ENCODE assay signal across 8 cellular contexts in the genomic region with DNA sequence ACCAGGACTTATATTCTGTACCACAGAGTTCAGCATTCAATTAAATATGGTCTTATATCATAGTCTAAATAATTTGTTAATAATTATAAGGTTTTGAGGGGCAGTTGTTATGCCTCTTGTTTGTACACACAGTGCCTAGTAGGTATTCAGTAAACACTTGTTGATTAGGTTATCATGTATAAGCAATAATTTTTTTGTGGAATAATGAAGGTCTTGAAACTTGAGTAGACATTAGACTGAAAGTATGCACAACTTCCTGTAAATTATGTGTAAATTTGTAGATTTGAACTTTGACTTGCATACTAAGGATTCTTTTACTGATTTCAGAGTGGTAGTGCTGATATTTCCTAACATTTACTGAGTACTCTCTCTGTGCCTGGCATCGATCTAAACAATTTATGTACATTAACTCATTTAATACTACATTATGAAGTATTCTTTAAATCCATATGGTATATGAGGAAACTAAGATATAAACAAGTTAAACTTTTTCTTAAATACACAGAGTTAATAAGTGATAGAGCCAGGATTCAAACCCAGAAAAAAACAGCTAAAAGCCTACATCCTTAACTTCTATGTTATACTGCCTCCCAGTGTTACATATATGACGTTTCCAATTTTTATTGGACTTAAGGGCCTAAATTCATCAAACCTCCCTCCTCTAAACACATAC.
DNase-seq lines count a peak whose midpoint lies in the region; ATAC-seq and TF ChIP-seq lines count a peak whose summit lies in the region.

No MANE protein-coding gene starts in this region.

- no peaks in the 10 kb centered on the region for H3K27me3 Mint-ChIP-seq in activated T-helper 17 cell treated with anti-CD3 and anti-CD28 coated beads, Interleukin-2, amount 50 U/mL, for 72 hours

- H3K4me1 ChIP-seq in A673 (ENCODE audit: insufficient read depth, low read length, poor library complexity, severe bottlenecking), result peaks cover 5% of the 10 kb centered on the region
- no peaks in the 10 kb centered on the region for H3K4me1 ChIP-seq in RWPE2 (ENCODE audit: insufficient read depth, poor library complexity, severe bottlenecking)
- no peaks in the 10 kb centered on the region for H3K4me1 ChIP-seq in foreskin keratinocyte
- peaks cover 0 to 18% (median 0%) of the 10 kb centered on the region in 4 donors for H3K4me1 ChIP-seq in stomach

- DNase-seq in A673 (ENCODE audit: low spot score), result peak; percentile 57
- DNase-seq in H7, result peak; percentile 17
- no peak for DNase-seq in RWPE2 (ENCODE audit: low spot score)
- peak in 1 of 2 donors; percentile 22 for DNase-seq in foreskin keratinocyte
- DNase-seq in DMS79 treated with DMSO at 0.1 percent for 48 hours (lab: John Stamatoyannopoulos, UW), result no peak
- DNase-seq in activated gamma-delta T cell (lab: John Stamatoyannopoulos, UW), result no peak
- no peak for DNase-seq in stomach

- H3K4me3 ChIP-seq in A673 (ENCODE audit: low read depth, low read length, poor library complexity, severe bottlenecking) (no peak overlapping the region), H7 (ENCODE audit: insufficient read depth, low read depth, low read length) (no peak overlapping the region), RWPE2 (ENCODE audit: severe bottlenecking) (no peak overlapping the region), stomach (no peak overlapping the region)

- no peak overlapping the region for H3K4me3 Mint-ChIP-seq in activated T-helper 17 cell treated with anti-CD3 and anti-CD28 coated beads, Interleukin-2, amount 50 U/mL, for 72 hours

- no peaks in the 10 kb centered on the region for H3K9me3 Mint-ChIP-seq in activated T-helper 17 cell treated with anti-CD3 and anti-CD28 coated beads, Interleukin-2, amount 50 U/mL, for 72 hours

- BruUV-seq in A673 (replicated peaks; lab: Mats Ljungman, UMichigan), result no TSS peak

- no peak overlapping the region for H3K27ac Mint-ChIP-seq in activated T-helper 17 cell treated with anti-CD3 and anti-CD28 coated beads, Interleukin-2, amount 50 U/mL, for 72 hours

- POLR2A ChIA-PET in A673 (lab: Charles Lee; ENCODE audit: low non-redundant PET), result no interaction called here

- TF ChIP-seq EP300 in stomach (IDR thresholded peaks at IDR 0.05), result no peak

- TF ChIP-seq CTCF in A673 (conservative IDR thresholded peaks at IDR 0.05; ENCODE audit: low read depth, low read length), result peak; percentile 56; the same call in 1 of the 2 replicates
- peak; percentile 58 for TF ChIP-seq CTCF in RWPE2 (IDR thresholded peaks at IDR 0.05; ENCODE audit: poor library complexity, severe bottlenecking)
- peak; percentile 61 for TF ChIP-seq CTCF in foreskin keratinocyte (conservative IDR thresholded peaks at IDR 0.05)
- peak in 2 of 7 experiments; percentile 9 to 27 for TF ChIP-seq CTCF in stomach (IDR thresholded peaks at IDR 0.05)

- intact Hi-C loops in A673 (cut with micrococcal nuclease; ENCODE audit: unreplicated experiment) (loop anchor here (1.0 kb wide), 1 partner anchor 166 kb away; no protein-coding TSS in a partner anchor), stomach (cut with DNase I; ENCODE audit: low total_unique reads) (loop anchor here (10.0 kb wide), 1 partner anchor 171 kb away; no protein-coding TSS in a partner anchor)

- H3K36me3 ChIP-seq in A673 (ENCODE audit: insufficient read depth, low read length, poor library complexity, severe bottlenecking) (peaks cover 12% of the 10 kb centered on the region), H7 (replicated peaks; ENCODE audit: control insufficient read depth, insufficient read depth, low read length) (no peaks in the 10 kb centered on the region), RWPE2 (ENCODE audit: low read depth) (peaks cover 4% of the 10 kb centered on the region; the same call in 1 of the 2 replicates), stomach (peaks cover 0 to 22% (median 5%) of the 10 kb centered on the region in 4 donors)

- H3K4me1 Mint-ChIP-seq in activated T-helper 17 cell treated with anti-CD3 and anti-CD28 coated beads, Interleukin-2, amount 50 U/mL, for 72 hours, result no peaks in the 10 kb centered on the region

- H3K27me3 ChIP-seq in A673 (replicated peaks; ENCODE audit: insufficient read depth, low read depth, low read length, poor library complexity), result no peaks in the 10 kb centered on the region
- H3K27me3 ChIP-seq in H7 (ENCODE audit: control insufficient read depth, insufficient read depth, low read length), result no peaks in the 10 kb centered on the region
- H3K27me3 ChIP-seq in RWPE2 (ENCODE audit: insufficient read depth, poor library complexity, severe bottlenecking), result no peaks in the 10 kb centered on the region
- H3K27me3 ChIP-seq in foreskin keratinocyte, result no peaks in the 10 kb centered on the region
- no peaks in the 10 kb centered on the region for H3K27me3 ChIP-seq in stomach

- 0 out of 3 replicates have a peak, but pooled peaks have one; percentile 36 for ATAC-seq in RWPE2 (ENCODE audit: low read depth)
- ATAC-seq in foreskin keratinocyte, result no peak
- ATAC-seq in activated T-helper 17 cell treated with anti-CD3 and anti-CD28 coated beads, Interleukin-2, amount 50 U/mL, for 72 hours (replicated peaks), result no peak

- WGBS in stomach, 5 donors, result 33 to 44% (median 43%) methylated on average over 2 of the region's 2 CpGs

- CTCF ChIA-PET in A673 (lab: Charles Lee), result interaction anchor here (1.0 to 1.2 kb wide), 2 partner anchors 13 to 166 kb away, joined by 9 to 11 read pairs; no protein-coding TSS in a partner anchor

- peaks cover 17% of the 10 kb centered on the region for H3K9me3 ChIP-seq in A673 (ENCODE audit: low read depth, low read length, poor library complexity, severe bottlenecking)
- peaks cover 11% of the 10 kb centered on the region for H3K9me3 ChIP-seq in RWPE2 (ENCODE audit: severe bottlenecking)
- peaks cover 0 to 13% (median 4%) of the 10 kb centered on the region in 4 donors for H3K9me3 ChIP-seq in stomach

- H3K27ac ChIP-seq in A673 (ENCODE audit: low read depth, low read length, poor library complexity, severe bottlenecking), result no peak overlapping the region
- no peak overlapping the region for H3K27ac ChIP-seq in RWPE2 (ENCODE audit: poor library complexity, severe bottlenecking)
- no peak overlapping the region for H3K27ac ChIP-seq in foreskin keratinocyte
- H3K27ac ChIP-seq in stomach, result peak overlapping the region in 1 of 5 donors; percentile 36

- peaks cover 23% of the 10 kb centered on the region for H3K36me3 Mint-ChIP-seq in activated T-helper 17 cell treated with anti-CD3 and anti-CD28 coated beads, Interleukin-2, amount 50 U/mL, for 72 hours (ENCODE audit: low read depth)

- no peak for TF ChIP-seq POLR2A in stomach (IDR thresholded peaks at IDR 0.05)

Comparison
In these comparisons a context has a peak if more than half of its experiments do, and no peak if none do; other contexts are left out.
1. DNase-seq: peak in A673 (single experiment) and H7 (single experiment); none in RWPE2 (single experiment), DMS79 treated with DMSO at 0.1 percent for 48 hours (single experiment), activated gamma-delta T cell (single experiment) and stomach (single experiment).